Comparison of ENCODE assay signal across 1 cellular context in genomic region chr9:135959814-135960213, GRCh38.
TF ChIP-seq lines count a peak whose summit lies in the region.

No MANE protein-coding gene starts in this region.

TF ChIP-seq in K562, 482 proteins besides CTCF, POLR2A, EP300 and RAD21 (continued from another document):
- TF ChIP-seq DEAF1 (CRISPR knock-in tag; IDR thresholded peaks at IDR 0.05) (no peak), ZNF445 (CRISPR knock-in tag; IDR thresholded peaks at IDR 0.05; ENCODE audit: low read depth) (no peak), ARID2 (IDR thresholded peaks at IDR 0.05) (peak; percentile 16; the same call in 1 of the 2 replicates), TAF1 (IDR thresholded peaks at IDR 0.05; ENCODE audit: control insufficient read depth, extremely low read depth, insufficient read depth, low read length, severe bottlenecking) (peak; percentile 12), ETV1 (tag; conservative IDR thresholded peaks at IDR 0.05; ENCODE audit: low read depth) (no peak), NFRKB (IDR thresholded peaks at IDR 0.05; ENCODE audit: low read depth) (0 out of 2 replicates have a peak, but pooled peaks have one; percentile 32), ZNF639 (CRISPR knock-in tag; conservative IDR thresholded peaks at IDR 0.05 in 1 of 2, IDR thresholded peaks at IDR 0.05 in 1 of 2) (no peak), MYNN (IDR thresholded peaks at IDR 0.05) (no peak), MYNN (CRISPR knock-in tag; IDR thresholded peaks at IDR 0.05) (no peak), ZNF583 (CRISPR knock-in tag; IDR thresholded peaks at IDR 0.05) (no peak), SIN3A (IDR thresholded peaks at IDR 0.05; ENCODE audit: borderline replicate concordance in 2 of 2, control insufficient read depth in 1 of 2, low read depth in 2 of 2, low read length in 2 of 2) (peak; percentile 51 to 80; a peak in 2 of 4 replicates), ZNF830 (CRISPR knock-in tag; IDR thresholded peaks at IDR 0.05) (no peak), HIVEP1 (CRISPR knock-in tag; IDR thresholded peaks at IDR 0.05) (no peak), NR3C1 (CRISPR knock-in tag; IDR thresholded peaks at IDR 0.05) (no peak), CXXC5 (CRISPR knock-in tag; IDR thresholded peaks at IDR 0.05) (peak; percentile 80), MEF2A (IDR thresholded peaks at IDR 0.05; ENCODE audit: control insufficient read depth, low read depth, low read length) (no peak), PHB2 (IDR thresholded peaks at IDR 0.05; ENCODE audit: low read depth) (no peak), CCAR2 (IDR thresholded peaks at IDR 0.05; ENCODE audit: low read depth, low read length) (no peak), ERF (CRISPR knock-in tag; IDR thresholded peaks at IDR 0.05) (peak; percentile 32; the same call in 1 of the 2 replicates), MNT (conservative IDR thresholded peaks at IDR 0.05) (no peak), ZNF75A (CRISPR knock-in tag; IDR thresholded peaks at IDR 0.05) (no peak), WHSC1 (IDR thresholded peaks at IDR 0.05; ENCODE audit: low read length) (no peak), MTA2 (IDR thresholded peaks at IDR 0.05; ENCODE audit: low read depth) (no peak), GABPA (tag; conservative IDR thresholded peaks at IDR 0.05; ENCODE audit: low read depth) (no peak), ELF4 (CRISPR knock-in tag; IDR thresholded peaks at IDR 0.05) (0 out of 2 replicates have a peak, but pooled peaks have one; percentile 15), MEIS2 (IDR thresholded peaks at IDR 0.05; ENCODE audit: partially characterized antibody) (peak; percentile 87)
- TF ChIP-seq, protein P1, sequence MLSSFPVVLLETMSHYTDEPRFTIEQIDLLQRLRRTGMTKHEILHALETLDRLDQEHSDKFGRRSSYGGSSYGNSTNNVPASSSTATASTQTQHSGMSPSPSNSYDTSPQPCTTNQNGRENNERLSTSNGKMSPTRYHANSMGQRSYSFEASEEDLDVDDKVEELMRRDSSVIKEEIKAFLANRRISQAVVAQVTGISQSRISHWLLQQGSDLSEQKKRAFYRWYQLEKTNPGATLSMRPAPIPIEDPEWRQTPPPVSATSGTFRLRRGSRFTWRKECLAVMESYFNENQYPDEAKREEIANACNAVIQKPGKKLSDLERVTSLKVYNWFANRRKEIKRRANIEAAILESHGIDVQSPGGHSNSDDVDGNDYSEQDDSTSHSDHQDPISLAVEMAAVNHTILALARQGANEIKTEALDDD (IDR thresholded peaks at IDR 0.05), result peak; percentile 28; the same call in 1 of the 2 replicates
- TF ChIP-seq, protein P2, sequence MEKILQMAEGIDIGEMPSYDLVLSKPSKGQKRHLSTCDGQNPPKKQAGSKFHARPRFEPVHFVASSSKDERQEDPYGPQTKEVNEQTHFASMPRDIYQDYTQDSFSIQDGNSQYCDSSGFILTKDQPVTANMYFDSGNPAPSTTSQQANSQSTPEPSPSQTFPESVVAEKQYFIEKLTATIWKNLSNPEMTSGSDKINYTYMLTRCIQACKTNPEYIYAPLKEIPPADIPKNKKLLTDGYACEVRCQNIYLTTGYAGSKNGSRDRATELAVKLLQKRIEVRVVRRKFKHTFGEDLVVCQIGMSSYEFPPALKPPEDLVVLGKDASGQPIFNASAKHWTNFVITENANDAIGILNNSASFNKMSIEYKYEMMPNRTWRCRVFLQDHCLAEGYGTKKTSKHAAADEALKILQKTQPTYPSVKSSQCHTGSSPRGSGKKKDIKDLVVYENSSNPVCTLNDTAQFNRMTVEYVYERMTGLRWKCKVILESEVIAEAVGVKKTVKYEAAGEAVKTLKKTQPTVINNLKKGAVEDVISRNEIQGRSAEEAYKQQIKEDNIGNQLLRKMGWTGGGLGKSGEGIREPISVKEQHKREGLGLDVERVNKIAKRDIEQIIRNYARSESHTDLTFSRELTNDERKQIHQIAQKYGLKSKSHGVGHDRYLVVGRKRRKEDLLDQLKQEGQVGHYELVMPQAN (IDR thresholded peaks at IDR 0.05; ENCODE audit: borderline replicate concordance), result peak; percentile 49; the same call in 1 of the 2 replicates
- TF ChIP-seq, protein P3, sequence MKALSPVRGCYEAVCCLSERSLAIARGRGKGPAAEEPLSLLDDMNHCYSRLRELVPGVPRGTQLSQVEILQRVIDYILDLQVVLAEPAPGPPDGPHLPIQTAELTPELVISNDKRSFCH (CRISPR knock-in tag; IDR thresholded peaks at IDR 0.05), result no peak
- TF ChIP-seq, protein P3 (tag; IDR thresholded peaks at IDR 0.05), result no peak
